Comparison of ENCODE assay signal across 4 cellular contexts in the genomic region with DNA sequence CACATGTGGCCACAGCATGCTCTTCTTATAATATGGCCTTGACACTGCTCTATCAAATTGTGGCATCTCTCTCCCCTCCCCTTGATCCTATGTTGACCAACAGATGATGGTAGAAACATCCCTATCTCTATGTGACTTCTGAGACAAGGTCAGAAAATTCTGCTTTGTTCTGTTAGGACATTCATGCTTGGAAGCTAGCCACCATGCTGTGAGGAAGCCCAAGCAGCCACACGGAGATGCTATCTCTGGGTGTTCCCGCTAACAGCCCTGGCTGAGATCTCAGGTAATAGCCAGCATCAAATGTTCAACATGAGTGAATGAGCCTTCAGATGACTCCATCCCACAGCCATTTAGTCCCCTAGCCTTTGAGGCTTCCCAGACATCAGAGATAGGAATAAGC. TPM values are rescaled to one million over a fixed set of nuclear protein-coding genes. Genes with fewer than 3 reads are reported as not detected.
"Had no signal": no experiment of that assay in that cellular context is flagged by ENCODE, and none has a peak within 500 bp of the region (broad histone marks: within the 10 kb centered on the region; RNA-seq: fewer than 3 reads in every experiment).

No MANE protein-coding gene starts in this region.

- DNase-seq: GDM1, GF-D8 had no signal

- H3K4me3 ChIP-seq: GM12878 had no signal

- ATAC-seq: GM12878 had no signal

RNA-seq across cellular contexts. Expression of a gene that starts 36.8 kb away (rescaled TPM):
- total RNA-seq: G401 had no signal
